9 cellular contexts compared by ENCODE assay signal in genomic region chr12:56334490-56334793, GRCh38. TPM values are rescaled to one million over a fixed set of nuclear protein-coding genes. Genes with fewer than 3 reads are reported as not detected.
DNase-seq lines count a peak whose midpoint lies in the region; ATAC-seq and TF ChIP-seq lines count a peak whose summit lies in the region.
"Had no signal": no experiment of that assay in that cellular context is flagged by ENCODE, and none has a peak within 500 bp of the region (broad histone marks: within the 10 kb centered on the region; RNA-seq: fewer than 3 reads in every experiment).

No MANE protein-coding gene starts in this region.

- H3K9ac ChIP-seq in HCT116 (ENCODE audit: low read length) (peak overlapping the region; percentile 93), iPS-15b (ENCODE audit: low read depth, low read length) (peak overlapping the region; percentile 63)

- H3K4me3 ChIP-seq in HCT116 (replicated peaks in 1 of 2; ENCODE audit: low read depth in 1 of 2, low read length in 2 of 2) (peak overlapping the region; percentile 68 to 87), iPS-15b (ENCODE audit: low read depth, low read length) (peak overlapping the region; percentile 80)

- H3K36me3 Mint-ChIP-seq in activated T-helper 1 cell treated with anti-CD3 and anti-CD28 coated beads, Interleukin-12 subunit alpha, Interleukin-12 subunit beta, Interleukin-2, Interleukin-4 antibody, amounts not matched to agents 30 ng/mL and 10 ng/mL and 1 ng/mL, durations not matched to agents 14 hours and 24 hours and 36 hours (ENCODE audit: low read depth): peaks cover 8% of the 10 kb centered on the region
- H3K36me3 Mint-ChIP-seq in stimulated activated memory B cell treated with anti-CD40 and anti-IgM and Interleukin-4, amounts not matched to agents 10 μg/mL and 1 μg/mL and 100 μg/mL, for 72 hours: peaks cover 13% of the 10 kb centered on the region

- no peak overlapping the region for H2AFZ ChIP-seq in HCT116 (ENCODE audit: low read depth, low read length, poor library complexity, severe bottlenecking)

- intact Hi-C loops in HCT116 (cut with micrococcal nuclease): loop anchor here (2.0 to 5.0 kb wide), 2 partner anchors 26 to 128 kb away; partner anchors contain the start of gene STAT2
- intact Hi-C loops in activated T-helper 1 cell treated with anti-CD3 and anti-CD28 coated beads, Interleukin-12 subunit alpha, Interleukin-12 subunit beta, Interleukin-2, Interleukin-4 antibody, amounts not matched to agents 30 ng/mL and 10 ng/mL and 1 ng/mL, durations not matched to agents 14 hours and 24 hours and 36 hours (cut with micrococcal nuclease): loop anchor here (2.0 to 10.0 kb wide), 3 partner anchors 182 to 750 kb away; partner anchors contain the start of genes MYL6B and NAB2

- 0 out of 2 replicates have a peak, but pooled peaks have one; percentile 3 for ATAC-seq in HCT116
- ATAC-seq in stimulated activated memory B cell treated with anti-CD40 and anti-IgM and Interleukin-4, amounts not matched to agents 10 μg/mL and 1 μg/mL and 100 μg/mL, for 72 hours: no peak
- ATAC-seq in GM21576 (IDR thresholded peaks at IDR 0.05; ENCODE audit: unreplicated experiment): no peak

- H3K4me1 Mint-ChIP-seq in activated T-helper 1 cell treated with anti-CD3 and anti-CD28 coated beads, Interleukin-12 subunit alpha, Interleukin-12 subunit beta, Interleukin-2, Interleukin-4 antibody, amounts not matched to agents 30 ng/mL and 10 ng/mL and 1 ng/mL, durations not matched to agents 14 hours and 24 hours and 36 hours (ENCODE audit: low read depth): peaks cover 47% of the 10 kb centered on the region
- peaks cover 39% of the 10 kb centered on the region for H3K4me1 Mint-ChIP-seq in stimulated activated memory B cell treated with anti-CD40 and anti-IgM and Interleukin-4, amounts not matched to agents 10 μg/mL and 1 μg/mL and 100 μg/mL, for 72 hours

- TF ChIP-seq CTCF in HCT116 (IDR thresholded peaks at IDR 0.05 in 2 of 3, conservative IDR thresholded peaks at IDR 0.05 in 1 of 3; ENCODE audit: borderline replicate concordance in 1 of 3, insufficient read depth in 1 of 3, low read depth in 2 of 3, low read length in 2 of 3): no peak

- H3K27ac Mint-ChIP-seq in activated T-helper 1 cell treated with anti-CD3 and anti-CD28 coated beads, Interleukin-12 subunit alpha, Interleukin-12 subunit beta, Interleukin-2, Interleukin-4 antibody, amounts not matched to agents 30 ng/mL and 10 ng/mL and 1 ng/mL, durations not matched to agents 14 hours and 24 hours and 36 hours: peak overlapping the region; percentile 100
- peak overlapping the region; percentile 100 for H3K27ac Mint-ChIP-seq in stimulated activated memory B cell treated with anti-CD40 and anti-IgM and Interleukin-4, amounts not matched to agents 10 μg/mL and 1 μg/mL and 100 μg/mL, for 72 hours

- H3K36me3 ChIP-seq in HCT116 (ENCODE audit: control insufficient read depth in 1 of 2, insufficient read depth in 2 of 2, low read length in 2 of 2) (no peaks in the 10 kb centered on the region), iPS-15b (ENCODE audit: control insufficient read depth, insufficient read depth, low read length) (no peaks in the 10 kb centered on the region)

- no peak for DNase-seq in HCT116 (ENCODE audit: low read depth, low spot score)
- DNase-seq in activated T-helper 1 cell treated with anti-CD3 and anti-CD28 coated beads, Interleukin-12 subunit alpha, Interleukin-12 subunit beta, Interleukin-2, Interleukin-4 antibody, amounts not matched to agents 30 ng/mL and 10 ng/mL and 1 ng/mL, durations not matched to agents 14 hours and 24 hours and 36 hours (ENCODE audit: low spot score): no peak
- no peak for DNase-seq in cerebellar nuclear complex (lab: John Stamatoyannopoulos, UW)
- no peak for DNase-seq in NCI-H226
- DNase-seq in NCI-H82 treated with DMSO at 0.1 percent for 48 hours (lab: John Stamatoyannopoulos, UW; ENCODE audit: unreplicated experiment): no peak

- CTCF ChIA-PET in HCT116 (lab: Charles Lee): interaction anchor here (3.1 kb wide), 1 partner anchor 18 kb away, joined by 10 read pairs; the partner anchor contains the start of gene CNPY2

- no peak for TF ChIP-seq POLR2A in HCT116 (IDR thresholded peaks at IDR 0.05; ENCODE audit: borderline replicate concordance, extremely low read depth, insufficient read depth, insufficient read length)

- H3K4me2 ChIP-seq in HCT116 (ENCODE audit: low read length): peak overlapping the region; percentile 95

- H3K27me3 ChIP-seq in HCT116 (ENCODE audit: insufficient read depth, low read length): no peaks in the 10 kb centered on the region
- H3K27me3 ChIP-seq in iPS-15b (ENCODE audit: control insufficient read depth, insufficient read depth, low read length): no peaks in the 10 kb centered on the region

- H3K4me1 ChIP-seq in HCT116 (ENCODE audit: control insufficient read depth in 1 of 2, insufficient read depth in 2 of 2, low read length in 2 of 2): peaks cover 11 to 24% of the 10 kb centered on the region in 2 experiments
- H3K4me1 ChIP-seq in iPS-15b (ENCODE audit: control insufficient read depth, insufficient read depth, low read length): peaks cover 27% of the 10 kb centered on the region

- RAD21 ChIA-PET in HCT116 (lab: Charles Lee; ENCODE audit: low non-redundant PET in 1 of 2, low total read pairs in 2 of 2, uncharacterized antibody in 2 of 2, unreplicated experiment in 2 of 2): no interaction called here

- H3K9me2 ChIP-seq in HCT116 (ENCODE audit: insufficient read depth): no peaks in the 10 kb centered on the region

- POLR2A ChIA-PET in HCT116 (lab: Charles Lee): interaction anchor here (1.4 kb wide), 1 partner anchor 25 kb away, joined by 3 read pairs; the partner anchor contains the start of gene STAT2

- TSS peak; percentile 99 for BruUV-seq in HCT116 (replicated peaks; lab: Mats Ljungman, UMichigan)

- H3K27ac ChIP-seq in HCT116 (ENCODE audit: low read depth, low read length): peak overlapping the region; percentile 66

- H4K20me1 ChIP-seq in HCT116 (ENCODE audit: insufficient read depth): no peaks in the 10 kb centered on the region

- peak overlapping the region; percentile 87 for H3K4me3 Mint-ChIP-seq in activated T-helper 1 cell treated with anti-CD3 and anti-CD28 coated beads, Interleukin-12 subunit alpha, Interleukin-12 subunit beta, Interleukin-2, Interleukin-4 antibody, amounts not matched to agents 30 ng/mL and 10 ng/mL and 1 ng/mL, durations not matched to agents 14 hours and 24 hours and 36 hours
- peak overlapping the region; percentile 92 for H3K4me3 Mint-ChIP-seq in stimulated activated memory B cell treated with anti-CD40 and anti-IgM and Interleukin-4, amounts not matched to agents 10 μg/mL and 1 μg/mL and 100 μg/mL, for 72 hours

- H3K79me2 ChIP-seq in HCT116 (ENCODE audit: insufficient read depth, low read length): peaks cover 7% of the 10 kb centered on the region

- H3K27me3 Mint-ChIP-seq in activated T-helper 1 cell treated with anti-CD3 and anti-CD28 coated beads, Interleukin-12 subunit alpha, Interleukin-12 subunit beta, Interleukin-2, Interleukin-4 antibody, amounts not matched to agents 30 ng/mL and 10 ng/mL and 1 ng/mL, durations not matched to agents 14 hours and 24 hours and 36 hours (ENCODE audit: insufficient read depth): no peaks in the 10 kb centered on the region
- no peaks in the 10 kb centered on the region for H3K27me3 Mint-ChIP-seq in stimulated activated memory B cell treated with anti-CD40 and anti-IgM and Interleukin-4, amounts not matched to agents 10 μg/mL and 1 μg/mL and 100 μg/mL, for 72 hours

- TF ChIP-seq RAD21 in HCT116 (IDR thresholded peaks at IDR 0.05; ENCODE audit: low read depth): no peak

- H3K9me3 ChIP-seq in HCT116 (ENCODE audit: control insufficient read depth in 1 of 2, insufficient read depth in 1 of 2, low read depth in 1 of 2, low read length in 2 of 2): no peaks in the 10 kb centered on the region
- H3K9me3 ChIP-seq in iPS-15b (ENCODE audit: control insufficient read depth, insufficient read depth, low read length): no peaks in the 10 kb centered on the region

- no peaks in the 10 kb centered on the region for H3K9me3 Mint-ChIP-seq in activated T-helper 1 cell treated with anti-CD3 and anti-CD28 coated beads, Interleukin-12 subunit alpha, Interleukin-12 subunit beta, Interleukin-2, Interleukin-4 antibody, amounts not matched to agents 30 ng/mL and 10 ng/mL and 1 ng/mL, durations not matched to agents 14 hours and 24 hours and 36 hours
- no peaks in the 10 kb centered on the region for H3K9me3 Mint-ChIP-seq in stimulated activated memory B cell treated with anti-CD40 and anti-IgM and Interleukin-4, amounts not matched to agents 10 μg/mL and 1 μg/mL and 100 μg/mL, for 72 hours

TF ChIP-seq in HCT116, 20 proteins besides CTCF, POLR2A, EP300 and RAD21 (continues in another document):
- no peak for TF ChIP-seq FOSL1 (IDR thresholded peaks at IDR 0.05; ENCODE audit: low read depth)
- TF ChIP-seq ELF1 (IDR thresholded peaks at IDR 0.05; ENCODE audit: borderline replicate concordance, low read depth): no peak
- TF ChIP-seq EZH2phosphoT487 (IDR thresholded peaks at IDR 0.05; ENCODE audit: borderline replicate concordance): no peak
- no peak for TF ChIP-seq MAX (IDR thresholded peaks at IDR 0.05)

RNA-seq across cellular contexts. Expression of gene PAN2, which starts 0.6 kb away (rescaled TPM):
- 75.0 TPM for total RNA-seq in HCT116 (2021; ENCODE audit: unreplicated experiment)
- 74.1 and 75.7 TPM in 2 replicates for polyA plus RNA-seq in HCT116 (2012)
- 20.9 and 21.3 TPM in 2 replicates for total RNA-seq in activated T-helper 1 cell treated with anti-CD3 and anti-CD28 coated beads, Interleukin-12 subunit alpha, Interleukin-12 subunit beta, Interleukin-2, Interleukin-4 antibody, amounts not matched to agents 30 ng/mL and 10 ng/mL and 1 ng/mL, durations not matched to agents 14 hours and 24 hours and 36 hours

RNA-seq across cellular contexts. Expression of gene IL23A, which starts 4.2 kb away (rescaled TPM):
- 0.59 TPM for total RNA-seq in HCT116 (2021; ENCODE audit: unreplicated experiment)
- 1.3 TPM in 2 replicates for polyA plus RNA-seq in HCT116 (2012)
- total RNA-seq in activated T-helper 1 cell treated with anti-CD3 and anti-CD28 coated beads, Interleukin-12 subunit alpha, Interleukin-12 subunit beta, Interleukin-2, Interleukin-4 antibody, amounts not matched to agents 30 ng/mL and 10 ng/mL and 1 ng/mL, durations not matched to agents 14 hours and 24 hours and 36 hours: 40.0 and 43.3 TPM in 2 replicates
- total RNA-seq: HT1080 had no signal

RNA-seq across cellular contexts. Expression of gene CNPY2, which starts 18.7 kb away (rescaled TPM):
- total RNA-seq in HCT116 (2021; ENCODE audit: unreplicated experiment): 109 TPM
- polyA plus RNA-seq in HCT116 (2012): 87.4 and 121 TPM in 2 replicates
- 170 and 172 TPM in 2 replicates for total RNA-seq in activated T-helper 1 cell treated with anti-CD3 and anti-CD28 coated beads, Interleukin-12 subunit alpha, Interleukin-12 subunit beta, Interleukin-2, Interleukin-4 antibody, amounts not matched to agents 30 ng/mL and 10 ng/mL and 1 ng/mL, durations not matched to agents 14 hours and 24 hours and 36 hours

RNA-seq across cellular contexts. Expression of gene STAT2, which starts 25.5 kb away (rescaled TPM):
- 53.1 TPM for total RNA-seq in HCT116 (2021; ENCODE audit: unreplicated experiment)
- polyA plus RNA-seq in HCT116 (2012): 31.2 and 34.4 TPM in 2 replicates
- total RNA-seq in activated T-helper 1 cell treated with anti-CD3 and anti-CD28 coated beads, Interleukin-12 subunit alpha, Interleukin-12 subunit beta, Interleukin-2, Interleukin-4 antibody, amounts not matched to agents 30 ng/mL and 10 ng/mL and 1 ng/mL, durations not matched to agents 14 hours and 24 hours and 36 hours: 70.2 and 71.3 TPM in 2 replicates

RNA-seq across cellular contexts. Expression of gene APOF, which starts 28.2 kb away (rescaled TPM):
- 0.17 TPM for total RNA-seq in HCT116 (2021; ENCODE audit: unreplicated experiment)
- not detected in 2 replicates for polyA plus RNA-seq in HCT116 (2012)
- total RNA-seq in activated T-helper 1 cell treated with anti-CD3 and anti-CD28 coated beads, Interleukin-12 subunit alpha, Interleukin-12 subunit beta, Interleukin-2, Interleukin-4 antibody, amounts not matched to agents 30 ng/mL and 10 ng/mL and 1 ng/mL, durations not matched to agents 14 hours and 24 hours and 36 hours: not detected in 2 replicates
- total RNA-seq: HT1080 had no signal

Comparison
In these comparisons a context has a peak if more than half of its experiments do, and no peak if none do; other contexts are left out.
1. RNA of gene IL23A, which starts 4.2 kb away (total RNA-seq): 40.0 to 43.3 TPM in activated T-helper 1 cell treated with anti-CD3 and anti-CD28 coated beads, Interleukin-12 subunit alpha, Interleukin-12 subunit beta, Interleukin-2, Interleukin-4 antibody, amounts not matched to agents 30 ng/mL and 10 ng/mL and 1 ng/mL, durations not matched to agents 14 hours and 24 hours and 36 hours; 0.59 TPM in HCT116 (single experiment); every median in the first group is over 10 times any median in the second.